In genomic region chr20:47358672-47359532, GRCh38 we compare ENCODE assay signal across 8 cellular contexts. TPM values are rescaled to one million over a fixed set of nuclear protein-coding genes. Genes with fewer than 3 reads are reported as not detected.
DNase-seq lines count a peak whose midpoint lies in the region; ATAC-seq and TF ChIP-seq lines count a peak whose summit lies in the region.

No MANE protein-coding gene starts in this region.

- H3K27ac ChIP-seq in OCI-LY3 (ENCODE audit: low read length) (peak overlapping the region; percentile 92), smooth muscle cell (ENCODE audit: low read depth) (peak overlapping the region; percentile 99)

- H4K20me1 ChIP-seq in OCI-LY3 (ENCODE audit: insufficient read depth, low read length) (no peaks in the 10 kb centered on the region), smooth muscle cell (ENCODE audit: low read depth) (no peaks in the 10 kb centered on the region)

- TF ChIP-seq CTCF in OCI-LY3 (IDR thresholded peaks at IDR 0.05; ENCODE audit: low read depth, low read length): no peak
- TF ChIP-seq CTCF in kidney epithelial cell (IDR thresholded peaks at IDR 0.05; ENCODE audit: insufficient read depth, low read length, poor library complexity, severe bottlenecking): no peak
- no peak for TF ChIP-seq CTCF in smooth muscle cell (IDR thresholded peaks at IDR 0.05; ENCODE audit: borderline replicate concordance, insufficient read depth, poor library complexity, severe bottlenecking)

- H3K36me3 ChIP-seq in OCI-LY3 (replicated peaks; ENCODE audit: low read depth, low read length) (no peaks in the 10 kb centered on the region), kidney epithelial cell (ENCODE audit: control insufficient read depth, insufficient read depth, low read length) (no peaks in the 10 kb centered on the region), smooth muscle cell (ENCODE audit: low read depth) (no peaks in the 10 kb centered on the region)

- H3K4me3 ChIP-seq in OCI-LY3 (ENCODE audit: low read length): no peak overlapping the region
- H3K4me3 ChIP-seq in kidney epithelial cell (ENCODE audit: low read depth, low read length): no peak overlapping the region
- peak overlapping the region; percentile 7 for H3K4me3 ChIP-seq in smooth muscle cell

- H3K9ac ChIP-seq in OCI-LY3 (ENCODE audit: low read length): peak overlapping the region; percentile 93; the same call in 1 of the 2 replicates
- H3K9ac ChIP-seq in smooth muscle cell (ENCODE audit: low read depth): peak overlapping the region; percentile 86

- H2AFZ ChIP-seq in OCI-LY3 (ENCODE audit: low read depth, low read length): peak overlapping the region; percentile 36; the same call in 1 of the 2 replicates
- no peak overlapping the region for H2AFZ ChIP-seq in smooth muscle cell (ENCODE audit: low read depth)

- H3K27me3 ChIP-seq in OCI-LY3 (ENCODE audit: low read depth, low read length) (no peaks in the 10 kb centered on the region), kidney epithelial cell (ENCODE audit: control insufficient read depth, insufficient read depth, low read length) (no peaks in the 10 kb centered on the region), smooth muscle cell (ENCODE audit: low read depth) (no peaks in the 10 kb centered on the region)

- no peak for ATAC-seq in GM21423 (IDR thresholded peaks at IDR 0.05; ENCODE audit: unreplicated experiment)

- peaks cover 56% of the 10 kb centered on the region for H3F3A ChIP-seq in smooth muscle cell (ENCODE audit: low read depth)

- peak in 12 of 14 donors; percentile 51 to 89 (median 74) for DNase-seq in C1 segment of cervical spinal cord (lab: John Stamatoyannopoulos, UW)
- peak; percentile 91 for DNase-seq in HCEC 1CT
- DNase-seq in cerebellar cortex (ENCODE audit: low spot score): peak; percentile 95
- DNase-seq in kidney epithelial cell (ENCODE audit: low read depth): peak; percentile 84
- peak; percentile 29 for DNase-seq in smooth muscle cell (lab: John Stamatoyannopoulos, UW; ENCODE audit: unreplicated experiment)
- no peak for DNase-seq in stimulated activated CD4-positive, alpha-beta T cell treated with anti-CD3 and anti-CD28 coated beads, Interleukin-4, amount 100 ng/mL, for 4 hours

- 5% methylated on average over 17 of the region's 17 CpGs for WGBS in smooth muscle cell (ENCODE audit: low lambda C conversion rate)

- H3K4me1 ChIP-seq in OCI-LY3 (ENCODE audit: low read length) (peaks cover 51% of the 10 kb centered on the region), smooth muscle cell (ENCODE audit: low read depth) (peaks cover 71% of the 10 kb centered on the region)

- H3K9me3 ChIP-seq in OCI-LY3 (ENCODE audit: insufficient read depth, low read length): no peaks in the 10 kb centered on the region
- no peaks in the 10 kb centered on the region for H3K9me3 ChIP-seq in smooth muscle cell (replicated peaks; ENCODE audit: low read depth)

- peaks cover 25% of the 10 kb centered on the region for H3K79me2 ChIP-seq in OCI-LY3 (ENCODE audit: low read length)
- H3K79me2 ChIP-seq in smooth muscle cell (ENCODE audit: low read depth): peaks cover 25% of the 10 kb centered on the region

- H3K4me2 ChIP-seq in OCI-LY3 (ENCODE audit: low read length) (peak overlapping the region; percentile 74), smooth muscle cell (peak overlapping the region; percentile 79)

RNA-seq across cellular contexts. Expression of gene ZMYND8, which starts 2.4 kb away (rescaled TPM):
- total RNA-seq in kidney epithelial cell (19.2 and 20.8 TPM in 2 replicates), smooth muscle cell (22.7 and 24.1 TPM in 2 replicates)
- polyA plus RNA-seq in smooth muscle cell: 14.7 and 15.2 TPM in 2 replicates

Comparison
In these comparisons a context has a peak if more than half of its experiments do, and no peak if none do; other contexts are left out.
1. DNase-seq: peak in C1 segment of cervical spinal cord (12 of 14), HCEC 1CT (single experiment), cerebellar cortex (single experiment), kidney epithelial cell (single experiment) and smooth muscle cell (single experiment); none in stimulated activated CD4-positive, alpha-beta T cell treated with anti-CD3 and anti-CD28 coated beads, Interleukin-4, amount 100 ng/mL, for 4 hours (0 of 2).